ENCODE assay signal across 23 cellular contexts in the genomic region with DNA sequence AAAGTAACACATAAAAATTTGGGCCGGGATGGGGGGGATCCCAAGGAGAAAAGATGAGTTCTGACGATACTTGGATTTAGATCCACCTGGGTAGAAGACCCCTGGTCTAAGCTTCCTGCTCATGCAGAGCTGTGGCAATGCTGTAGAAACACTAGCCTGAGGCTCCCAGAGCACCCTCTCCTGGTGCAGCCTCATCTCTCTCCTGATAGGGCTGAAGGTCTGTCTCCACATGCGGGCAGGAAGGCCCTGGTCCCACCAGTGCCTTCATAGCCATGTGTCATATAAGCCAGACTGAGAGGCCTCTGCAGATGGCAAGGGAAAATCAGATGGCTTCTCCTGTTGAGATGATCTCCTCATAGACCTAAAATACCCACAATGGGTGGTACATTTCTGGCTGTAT.
DNase-seq lines count a peak whose midpoint lies in the region; ATAC-seq and TF ChIP-seq lines count a peak whose summit lies in the region.
"Had no signal": no experiment of that assay in that cellular context is flagged by ENCODE, and none has a peak within 500 bp of the region (broad histone marks: within the 10 kb centered on the region; RNA-seq: fewer than 3 reads in every experiment).

No MANE protein-coding gene starts in this region.

- H3K27ac Mint-ChIP-seq in WTC11 (no peak overlapping the region), neural progenitor cell (peak overlapping the region; percentile 53)
- H3K27ac Mint-ChIP-seq in stimulated activated memory B cell treated with anti-CD40 and anti-IgM and Interleukin-4, amounts not matched to agents 10 μg/mL and 1 μg/mL and 100 μg/mL, for 72 hours: no peak overlapping the region
- H3K27ac Mint-ChIP-seq: CD4-positive, alpha-beta memory T cell; CD4-positive, CD25-positive, alpha-beta regulatory T cell; CD8-positive, alpha-beta memory T cell had no signal

- no peak for TF ChIP-seq CTCF in Loucy (conservative IDR thresholded peaks at IDR 0.05; ENCODE audit: low read length)
- no peak for TF ChIP-seq CTCF in WTC11 (IDR thresholded peaks at IDR 0.05)
- no peak for TF ChIP-seq CTCF in neural progenitor cell (IDR thresholded peaks at IDR 0.05)

- H3K4me1 Mint-ChIP-seq in WTC11: peaks cover 40% of the 10 kb centered on the region
- peaks cover 30% of the 10 kb centered on the region for H3K4me1 Mint-ChIP-seq in neural progenitor cell
- H3K4me1 Mint-ChIP-seq in stimulated activated memory B cell treated with anti-CD40 and anti-IgM and Interleukin-4, amounts not matched to agents 10 μg/mL and 1 μg/mL and 100 μg/mL, for 72 hours: no peaks in the 10 kb centered on the region
- H3K4me1 Mint-ChIP-seq: CD14-positive monocyte; CD4-positive, alpha-beta memory T cell; CD4-positive, CD25-positive, alpha-beta regulatory T cell; CD8-positive, alpha-beta memory T cell had no signal

- no peak overlapping the region for H3K4me2 ChIP-seq in Loucy (ENCODE audit: low read depth, low read length, poor library complexity, severe bottlenecking)
- no peak overlapping the region for H3K4me2 ChIP-seq in neural progenitor cell
- H3K4me2 ChIP-seq: BLaER1 had no signal

- POLR2A ChIA-PET in WTC11 (lab: Charles Lee): no interaction called here

- peak; percentile 41 for ATAC-seq in WTC11
- peak; percentile 8 for ATAC-seq in stimulated activated memory B cell treated with anti-CD40 and anti-IgM and Interleukin-4, amounts not matched to agents 10 μg/mL and 1 μg/mL and 100 μg/mL, for 72 hours
- ATAC-seq in HG03159 (IDR thresholded peaks at IDR 0.05; ENCODE audit: unreplicated experiment): no peak
- no peak for ATAC-seq in left lobe of liver

- H3F3A ChIP-seq in Loucy (ENCODE audit: low read depth) (no peaks in the 10 kb centered on the region), neural progenitor cell (ENCODE audit: low read depth) (no peaks in the 10 kb centered on the region)

- no peaks in the 10 kb centered on the region for H3K9me2 ChIP-seq in Loucy (replicated peaks; ENCODE audit: low read depth, low read length)

- CTCF ChIA-PET in WTC11 (lab: Charles Lee): interaction anchor here (0.9 to 3.3 kb wide), 2 partner anchors 313 to 469 kb away, joined by 3 to 14 read pairs; no protein-coding TSS in a partner anchor

- H3K9ac ChIP-seq in Loucy (ENCODE audit: low read depth, low read length, poor library complexity, severe bottlenecking) (no peak overlapping the region), neural progenitor cell (no peak overlapping the region)
- H3K9ac ChIP-seq: BLaER1 had no signal

- H3K9me3 ChIP-seq in Loucy (ENCODE audit: insufficient read depth, low read depth, low read length) (no peaks in the 10 kb centered on the region), neural progenitor cell (ENCODE audit: low read depth) (no peaks in the 10 kb centered on the region)
- H3K9me3 ChIP-seq: BE2C, BLaER1 had no signal

- H2AFZ ChIP-seq in Loucy (ENCODE audit: low read length) (0 out of 2 replicates have a peak overlapping the region, but pooled peaks have one; percentile 23), neural progenitor cell (replicated peaks) (no peak overlapping the region)

- H3K36me3 Mint-ChIP-seq in WTC11: no peaks in the 10 kb centered on the region
- H3K36me3 Mint-ChIP-seq in neural progenitor cell: no peaks in the 10 kb centered on the region
- H3K36me3 Mint-ChIP-seq in stimulated activated memory B cell treated with anti-CD40 and anti-IgM and Interleukin-4, amounts not matched to agents 10 μg/mL and 1 μg/mL and 100 μg/mL, for 72 hours: no peaks in the 10 kb centered on the region
- H3K36me3 Mint-ChIP-seq: CD14-positive monocyte; CD4-positive, alpha-beta memory T cell; CD4-positive, CD25-positive, alpha-beta regulatory T cell; CD8-positive, alpha-beta memory T cell had no signal

- H3K4me3 Mint-ChIP-seq in WTC11: no peak overlapping the region
- H3K4me3 Mint-ChIP-seq in neural progenitor cell: no peak overlapping the region
- no peak overlapping the region for H3K4me3 Mint-ChIP-seq in stimulated activated memory B cell treated with anti-CD40 and anti-IgM and Interleukin-4, amounts not matched to agents 10 μg/mL and 1 μg/mL and 100 μg/mL, for 72 hours
- H3K4me3 Mint-ChIP-seq: CD14-positive monocyte; CD4-positive, alpha-beta memory T cell; CD4-positive, CD25-positive, alpha-beta regulatory T cell; CD8-positive, alpha-beta memory T cell had no signal

- H3K27me3 ChIP-seq in Loucy (ENCODE audit: insufficient read depth, low read length, poor library complexity, severe bottlenecking): no peaks in the 10 kb centered on the region
- no peaks in the 10 kb centered on the region for H3K27me3 ChIP-seq in neural progenitor cell
- H3K27me3 ChIP-seq: BE2C, BLaER1 had no signal

- no peak for DNase-seq in WTC11 (ENCODE audit: low spot score)
- no peak for DNase-seq in neural progenitor cell (ENCODE audit: low spot score)
- DNase-seq in activated gamma-delta T cell (lab: John Stamatoyannopoulos, UW): no peak
- no peak for DNase-seq in GM03348 (ENCODE audit: low spot score)
- no peak for DNase-seq in left lobe of liver (ENCODE audit: low spot score)
- DNase-seq: 8988T; ACHN; BE2C; C1 segment of cervical spinal cord; CD4-positive, alpha-beta memory T cell; CD4-positive, CD25-positive, alpha-beta regulatory T cell; CD8-positive, alpha-beta memory T cell; COR-L47; DMS 273 treated with DMSO at 0.1 percent for 48 hours; DMS153; DMS79; DND-41; GDM1 had no signal

- peaks cover 7% of the 10 kb centered on the region for H3K9me3 Mint-ChIP-seq in WTC11
- H3K9me3 Mint-ChIP-seq in neural progenitor cell: peaks cover 15% of the 10 kb centered on the region
- no peaks in the 10 kb centered on the region for H3K9me3 Mint-ChIP-seq in stimulated activated memory B cell treated with anti-CD40 and anti-IgM and Interleukin-4, amounts not matched to agents 10 μg/mL and 1 μg/mL and 100 μg/mL, for 72 hours

- H4K20me1 ChIP-seq in Loucy (ENCODE audit: insufficient read depth, low read length, poor library complexity, severe bottlenecking) (no peaks in the 10 kb centered on the region), neural progenitor cell (ENCODE audit: low read depth) (no peaks in the 10 kb centered on the region)
- H4K20me1 ChIP-seq: BLaER1 had no signal

- H3K4me3 ChIP-seq in Loucy (ENCODE audit: low read length, poor library complexity, severe bottlenecking) (no peak overlapping the region), neural progenitor cell (no peak overlapping the region)
- H3K4me3 ChIP-seq: BLaER1 had no signal

- H3K79me2 ChIP-seq in Loucy (ENCODE audit: insufficient read depth, low read length): no peaks in the 10 kb centered on the region
- no peaks in the 10 kb centered on the region for H3K79me2 ChIP-seq in neural progenitor cell (ENCODE audit: low read depth)

- H3K4me1 ChIP-seq in Loucy (ENCODE audit: insufficient read depth, low read length, poor library complexity, severe bottlenecking): no peaks in the 10 kb centered on the region
- peaks cover 5% of the 10 kb centered on the region for H3K4me1 ChIP-seq in neural progenitor cell
- H3K4me1 ChIP-seq: BLaER1 had no signal

- H3K36me3 ChIP-seq in Loucy (ENCODE audit: insufficient read depth, low read length): no peaks in the 10 kb centered on the region
- H3K36me3 ChIP-seq in neural progenitor cell: no peaks in the 10 kb centered on the region
- H3K36me3 ChIP-seq: BE2C, BLaER1 had no signal

- H3K27me3 Mint-ChIP-seq in WTC11 (ENCODE audit: low read depth) (no peaks in the 10 kb centered on the region), neural progenitor cell (ENCODE audit: insufficient read depth, low read depth) (peaks cover 9% of the 10 kb centered on the region)
- no peaks in the 10 kb centered on the region for H3K27me3 Mint-ChIP-seq in stimulated activated memory B cell treated with anti-CD40 and anti-IgM and Interleukin-4, amounts not matched to agents 10 μg/mL and 1 μg/mL and 100 μg/mL, for 72 hours
- H3K27me3 Mint-ChIP-seq: CD4-positive, alpha-beta memory T cell; CD4-positive, CD25-positive, alpha-beta regulatory T cell; CD8-positive, alpha-beta memory T cell had no signal

- H3K27ac ChIP-seq in neural progenitor cell: no peak overlapping the region
- H3K27ac ChIP-seq: BLaER1 had no signal

TF ChIP-seq in WTC11, 78 proteins besides CTCF, POLR2A, EP300 and RAD21 (continues in another document):
- TF ChIP-seq GTF2I (CRISPR knock-in tag; conservative IDR thresholded peaks at IDR 0.05): no peak
- no peak for TF ChIP-seq EMX1 (CRISPR knock-in tag; IDR thresholded peaks at IDR 0.05)
- no peak for TF ChIP-seq RORB (CRISPR knock-in tag; IDR thresholded peaks at IDR 0.05)
- TF ChIP-seq, protein P1, sequence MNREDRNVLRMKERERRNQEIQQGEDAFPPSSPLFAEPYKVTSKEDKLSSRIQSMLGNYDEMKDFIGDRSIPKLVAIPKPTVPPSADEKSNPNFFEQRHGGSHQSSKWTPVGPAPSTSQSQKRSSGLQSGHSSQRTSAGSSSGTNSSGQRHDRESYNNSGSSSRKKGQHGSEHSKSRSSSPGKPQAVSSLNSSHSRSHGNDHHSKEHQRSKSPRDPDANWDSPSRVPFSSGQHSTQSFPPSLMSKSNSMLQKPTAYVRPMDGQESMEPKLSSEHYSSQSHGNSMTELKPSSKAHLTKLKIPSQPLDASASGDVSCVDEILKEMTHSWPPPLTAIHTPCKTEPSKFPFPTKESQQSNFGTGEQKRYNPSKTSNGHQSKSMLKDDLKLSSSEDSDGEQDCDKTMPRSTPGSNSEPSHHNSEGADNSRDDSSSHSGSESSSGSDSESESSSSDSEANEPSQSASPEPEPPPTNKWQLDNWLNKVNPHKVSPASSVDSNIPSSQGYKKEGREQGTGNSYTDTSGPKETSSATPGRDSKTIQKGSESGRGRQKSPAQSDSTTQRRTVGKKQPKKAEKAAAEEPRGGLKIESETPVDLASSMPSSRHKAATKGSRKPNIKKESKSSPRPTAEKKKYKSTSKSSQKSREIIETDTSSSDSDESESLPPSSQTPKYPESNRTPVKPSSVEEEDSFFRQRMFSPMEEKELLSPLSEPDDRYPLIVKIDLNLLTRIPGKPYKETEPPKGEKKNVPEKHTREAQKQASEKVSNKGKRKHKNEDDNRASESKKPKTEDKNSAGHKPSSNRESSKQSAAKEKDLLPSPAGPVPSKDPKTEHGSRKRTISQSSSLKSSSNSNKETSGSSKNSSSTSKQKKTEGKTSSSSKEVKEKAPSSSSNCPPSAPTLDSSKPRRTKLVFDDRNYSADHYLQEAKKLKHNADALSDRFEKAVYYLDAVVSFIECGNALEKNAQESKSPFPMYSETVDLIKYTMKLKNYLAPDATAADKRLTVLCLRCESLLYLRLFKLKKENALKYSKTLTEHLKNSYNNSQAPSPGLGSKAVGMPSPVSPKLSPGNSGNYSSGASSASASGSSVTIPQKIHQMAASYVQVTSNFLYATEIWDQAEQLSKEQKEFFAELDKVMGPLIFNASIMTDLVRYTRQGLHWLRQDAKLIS (CRISPR knock-in tag; IDR thresholded peaks at IDR 0.05; ENCODE audit: borderline replicate concordance): no peak
- TF ChIP-seq HMGA2 (CRISPR knock-in tag; IDR thresholded peaks at IDR 0.05): no peak

Comparison
In these comparisons a context has a peak if more than half of its experiments do, and no peak if none do; other contexts are left out.
1. ATAC-seq: peak in WTC11 (single experiment) and stimulated activated memory B cell treated with anti-CD40 and anti-IgM and Interleukin-4, amounts not matched to agents 10 μg/mL and 1 μg/mL and 100 μg/mL, for 72 hours (single experiment); none in HG03159 (single experiment) and left lobe of liver (single experiment).